In genomic region chr15:71252036-71252898, GRCh38 we compare ENCODE assay signal across 13 cellular contexts.
DNase-seq lines count a peak whose midpoint lies in the region; ATAC-seq, FAIRE-seq and TF ChIP-seq lines count a peak whose summit lies in the region.
"Had no signal": no experiment of that assay in that cellular context is flagged by ENCODE, and none has a peak within 500 bp of the region (broad histone marks: within the 10 kb centered on the region; RNA-seq: fewer than 3 reads in every experiment).

No MANE protein-coding gene starts in this region.

- TF ChIP-seq CTCF in Calu3 (IDR thresholded peaks at IDR 0.05; ENCODE audit: unreplicated experiment) = no peak
- TF ChIP-seq CTCF in Peyer's patch (IDR thresholded peaks at IDR 0.05) = peak in 3 of 6 experiments; percentile 46 to 62 (median 52)
- TF ChIP-seq CTCF in endodermal cell (conservative IDR thresholded peaks at IDR 0.05) = peak; percentile 43

- H3K9ac ChIP-seq in endodermal cell (ENCODE audit: extremely low read depth, low read length, poor library complexity, severe bottlenecking) = no peak overlapping the region

- FAIRE-seq in GM19239 (lab: Jason Lieb, UNC) = no peak
- FAIRE-seq: frontal cortex had no signal

- H3K9me3 ChIP-seq in Peyer's patch (no peaks in the 10 kb centered on the region), endodermal cell (ENCODE audit: control insufficient read depth, low read length) (no peaks in the 10 kb centered on the region)
- H3K9me3 ChIP-seq: psoas muscle, upper lobe of left lung had no signal

- H3K36me3 ChIP-seq in Peyer's patch (no peaks in the 10 kb centered on the region), endodermal cell (ENCODE audit: control insufficient read depth, insufficient read depth, low read length) (no peaks in the 10 kb centered on the region)

- H3K4me1 Mint-ChIP-seq in Calu3 (ENCODE audit: low read depth, unreplicated experiment) = peaks cover 36% of the 10 kb centered on the region
- peaks cover 8% of the 10 kb centered on the region for H3K4me1 Mint-ChIP-seq in endodermal cell
- H3K4me1 Mint-ChIP-seq: CD4-positive, CD25-positive, alpha-beta regulatory T cell had no signal

- no peaks in the 10 kb centered on the region for H3K27me3 ChIP-seq in Peyer's patch
- H3K27me3 ChIP-seq in endodermal cell (ENCODE audit: control insufficient read depth, insufficient read depth, low read length, poor library complexity, severe bottlenecking) = no peaks in the 10 kb centered on the region
- H3K27me3 ChIP-seq: upper lobe of left lung had no signal

- H3K36me3 Mint-ChIP-seq in Calu3 (ENCODE audit: insufficient read depth, unreplicated experiment) = no peaks in the 10 kb centered on the region
- no peaks in the 10 kb centered on the region for H3K36me3 Mint-ChIP-seq in endodermal cell (ENCODE audit: low read depth)
- H3K36me3 Mint-ChIP-seq: CD4-positive, CD25-positive, alpha-beta regulatory T cell had no signal

- intact Hi-C loops in Calu3 (cut with micrococcal nuclease; ENCODE audit: unreplicated experiment) = no loop called here
- intact Hi-C loops in posterior vena cava (cut with DNase I) = no loop called here

- H3K9me3 Mint-ChIP-seq in Calu3 (ENCODE audit: low read depth, unreplicated experiment) (no peaks in the 10 kb centered on the region), endodermal cell (no peaks in the 10 kb centered on the region)
- H3K9me3 Mint-ChIP-seq: activated T-helper 1 cell treated with anti-CD3 and anti-CD28 coated beads, Interleukin-12 subunit alpha, Interleukin-12 subunit beta, Interleukin-2, Interleukin-4 antibody, amounts not matched to agents 30 ng/mL and 10 ng/mL and 1 ng/mL, durations not matched to agents 14 hours and 24 hours and 36 hours had no signal

- H3K27me3 Mint-ChIP-seq in Calu3 (ENCODE audit: unreplicated experiment) = no peaks in the 10 kb centered on the region
- H3K27me3 Mint-ChIP-seq in endodermal cell (ENCODE audit: insufficient read depth) = peaks cover 7% of the 10 kb centered on the region
- H3K27me3 Mint-ChIP-seq: CD4-positive, CD25-positive, alpha-beta regulatory T cell had no signal

- ATAC-seq in HG03521 (IDR thresholded peaks at IDR 0.05; ENCODE audit: unreplicated experiment) = no peak
- ATAC-seq: psoas muscle had no signal

- H3K27ac Mint-ChIP-seq in Calu3 (ENCODE audit: unreplicated experiment) (peak overlapping the region; percentile 78), endodermal cell (no peak overlapping the region)
- H3K27ac Mint-ChIP-seq: activated T-helper 1 cell treated with anti-CD3 and anti-CD28 coated beads, Interleukin-12 subunit alpha, Interleukin-12 subunit beta, Interleukin-2, Interleukin-4 antibody, amounts not matched to agents 30 ng/mL and 10 ng/mL and 1 ng/mL, durations not matched to agents 14 hours and 24 hours and 36 hours; CD4-positive, CD25-positive, alpha-beta regulatory T cell had no signal

- 93 to 100% methylated on average over 4 to 6 of the region's 6 CpGs for WGBS in endodermal cell (ENCODE audit: insufficient coverage in 1 of 2, insufficient read length in 1 of 2), 2 experiments

- no peaks in the 10 kb centered on the region for H3K4me1 ChIP-seq in Peyer's patch
- H3K4me1 ChIP-seq in endodermal cell (ENCODE audit: control insufficient read depth, insufficient read depth, low read length) = peaks cover 6% of the 10 kb centered on the region
- H3K4me1 ChIP-seq: psoas muscle, upper lobe of left lung had no signal

- BruUV-seq in Calu3 (replicated peaks; lab: Mats Ljungman, UMichigan) = no TSS peak

- CTCF ChIA-PET in Calu3 (lab: Charles Lee) = interaction anchor here (0.9 to 1.4 kb wide), 4 partner anchors 10 to 195 kb away, joined by 3 to 4 read pairs (median 3); no protein-coding TSS in a partner anchor

- DNase-seq in Calu3 (peak; percentile 59), Peyer's patch (peak in 2 of 3 donors; percentile 66 to 68), endodermal cell (no peak), non-pigmented ciliary epithelial cell (ENCODE audit: low read depth) (peak; percentile 65), posterior vena cava (ENCODE audit: low spot score) (no peak), GM19239 (ENCODE audit: insufficient read length, low spot score) (no peak), HT-29 (ENCODE audit: low spot score) (no peak)
- DNase-seq: CD4-positive, CD25-positive, alpha-beta regulatory T cell; psoas muscle; upper lobe of left lung had no signal

- no peak overlapping the region for H3K4me3 ChIP-seq in Peyer's patch
- H3K4me3 ChIP-seq in endodermal cell (ENCODE audit: low read length) = no peak overlapping the region
- H3K4me3 ChIP-seq: psoas muscle, upper lobe of left lung had no signal

- H3K27ac ChIP-seq in Peyer's patch (peak overlapping the region in 2 of 4 donors; percentile 70 to 85), endodermal cell (ENCODE audit: low read depth, low read length) (no peak overlapping the region)
- H3K27ac ChIP-seq: psoas muscle, upper lobe of left lung had no signal

- TF ChIP-seq POLR2A in Peyer's patch (IDR thresholded peaks at IDR 0.05) = no peak

- H3K4me3 Mint-ChIP-seq in Calu3 (ENCODE audit: low read depth, unreplicated experiment) = no peak overlapping the region
- no peak overlapping the region for H3K4me3 Mint-ChIP-seq in endodermal cell
- H3K4me3 Mint-ChIP-seq: activated T-helper 1 cell treated with anti-CD3 and anti-CD28 coated beads, Interleukin-12 subunit alpha, Interleukin-12 subunit beta, Interleukin-2, Interleukin-4 antibody, amounts not matched to agents 30 ng/mL and 10 ng/mL and 1 ng/mL, durations not matched to agents 14 hours and 24 hours and 36 hours; CD4-positive, CD25-positive, alpha-beta regulatory T cell had no signal

Comparison
In these comparisons a context has a peak if more than half of its experiments do, and no peak if none do; other contexts are left out.
1. DNase-seq: peak in Calu3 (single experiment), Peyer's patch (2 of 3) and non-pigmented ciliary epithelial cell (single experiment); none in endodermal cell (single experiment), posterior vena cava (single experiment), GM19239 (single experiment) and HT-29 (single experiment).